ENCODE assay signal across 1 cellular context in the genomic region with DNA sequence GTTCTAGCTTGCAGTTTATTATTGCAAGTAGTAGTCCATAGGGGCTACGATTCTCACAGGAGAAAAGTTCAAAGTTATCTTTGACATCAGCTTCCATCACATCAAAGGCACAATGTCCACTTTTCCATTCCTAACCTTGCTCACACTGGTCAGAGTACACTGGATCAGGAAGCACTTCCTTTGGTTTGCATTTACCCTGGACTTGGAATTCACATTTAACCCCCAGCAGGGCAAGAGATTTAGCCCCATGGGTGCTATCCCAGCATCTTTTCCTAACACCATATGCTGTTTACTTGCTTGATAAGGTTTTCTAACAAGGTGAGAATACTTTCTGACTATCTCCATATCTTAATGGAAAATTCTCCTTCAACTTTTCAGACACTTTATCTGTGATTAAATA.
TF ChIP-seq lines count a peak whose summit lies in the region.

No MANE protein-coding gene starts in this region.

TF ChIP-seq in HepG2, 621 proteins besides CTCF, POLR2A, EP300 and RAD21 (continued from another document):
- TF ChIP-seq, protein P1, sequence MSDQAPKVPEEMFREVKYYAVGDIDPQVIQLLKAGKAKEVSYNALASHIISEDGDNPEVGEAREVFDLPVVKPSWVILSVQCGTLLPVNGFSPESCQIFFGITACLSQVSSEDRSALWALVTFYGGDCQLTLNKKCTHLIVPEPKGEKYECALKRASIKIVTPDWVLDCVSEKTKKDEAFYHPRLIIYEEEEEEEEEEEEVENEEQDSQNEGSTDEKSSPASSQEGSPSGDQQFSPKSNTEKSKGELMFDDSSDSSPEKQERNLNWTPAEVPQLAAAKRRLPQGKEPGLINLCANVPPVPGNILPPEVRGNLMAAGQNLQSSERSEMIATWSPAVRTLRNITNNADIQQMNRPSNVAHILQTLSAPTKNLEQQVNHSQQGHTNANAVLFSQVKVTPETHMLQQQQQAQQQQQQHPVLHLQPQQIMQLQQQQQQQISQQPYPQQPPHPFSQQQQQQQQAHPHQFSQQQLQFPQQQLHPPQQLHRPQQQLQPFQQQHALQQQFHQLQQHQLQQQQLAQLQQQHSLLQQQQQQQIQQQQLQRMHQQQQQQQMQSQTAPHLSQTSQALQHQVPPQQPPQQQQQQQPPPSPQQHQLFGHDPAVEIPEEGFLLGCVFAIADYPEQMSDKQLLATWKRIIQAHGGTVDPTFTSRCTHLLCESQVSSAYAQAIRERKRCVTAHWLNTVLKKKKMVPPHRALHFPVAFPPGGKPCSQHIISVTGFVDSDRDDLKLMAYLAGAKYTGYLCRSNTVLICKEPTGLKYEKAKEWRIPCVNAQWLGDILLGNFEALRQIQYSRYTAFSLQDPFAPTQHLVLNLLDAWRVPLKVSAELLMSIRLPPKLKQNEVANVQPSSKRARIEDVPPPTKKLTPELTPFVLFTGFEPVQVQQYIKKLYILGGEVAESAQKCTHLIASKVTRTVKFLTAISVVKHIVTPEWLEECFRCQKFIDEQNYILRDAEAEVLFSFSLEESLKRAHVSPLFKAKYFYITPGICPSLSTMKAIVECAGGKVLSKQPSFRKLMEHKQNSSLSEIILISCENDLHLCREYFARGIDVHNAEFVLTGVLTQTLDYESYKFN (CRISPR knock-in tag; conservative IDR thresholded peaks at IDR 0.05) = peak; percentile 37; the same call in 1 of the 2 replicates
- peak; percentile 94; the same call in 1 of the 2 replicates for TF ChIP-seq ZNF232 (CRISPR knock-in tag; IDR thresholded peaks at IDR 0.05; ENCODE audit: borderline replicate concordance)
- TF ChIP-seq ZNF546 (CRISPR knock-in tag; conservative IDR thresholded peaks at IDR 0.05) = no peak
- TF ChIP-seq ZNF652 (CRISPR knock-in tag; IDR thresholded peaks at IDR 0.05; ENCODE audit: borderline replicate concordance, low read depth) = peak; percentile 78; the same call in 1 of the 2 replicates
- TF ChIP-seq, protein P2, sequence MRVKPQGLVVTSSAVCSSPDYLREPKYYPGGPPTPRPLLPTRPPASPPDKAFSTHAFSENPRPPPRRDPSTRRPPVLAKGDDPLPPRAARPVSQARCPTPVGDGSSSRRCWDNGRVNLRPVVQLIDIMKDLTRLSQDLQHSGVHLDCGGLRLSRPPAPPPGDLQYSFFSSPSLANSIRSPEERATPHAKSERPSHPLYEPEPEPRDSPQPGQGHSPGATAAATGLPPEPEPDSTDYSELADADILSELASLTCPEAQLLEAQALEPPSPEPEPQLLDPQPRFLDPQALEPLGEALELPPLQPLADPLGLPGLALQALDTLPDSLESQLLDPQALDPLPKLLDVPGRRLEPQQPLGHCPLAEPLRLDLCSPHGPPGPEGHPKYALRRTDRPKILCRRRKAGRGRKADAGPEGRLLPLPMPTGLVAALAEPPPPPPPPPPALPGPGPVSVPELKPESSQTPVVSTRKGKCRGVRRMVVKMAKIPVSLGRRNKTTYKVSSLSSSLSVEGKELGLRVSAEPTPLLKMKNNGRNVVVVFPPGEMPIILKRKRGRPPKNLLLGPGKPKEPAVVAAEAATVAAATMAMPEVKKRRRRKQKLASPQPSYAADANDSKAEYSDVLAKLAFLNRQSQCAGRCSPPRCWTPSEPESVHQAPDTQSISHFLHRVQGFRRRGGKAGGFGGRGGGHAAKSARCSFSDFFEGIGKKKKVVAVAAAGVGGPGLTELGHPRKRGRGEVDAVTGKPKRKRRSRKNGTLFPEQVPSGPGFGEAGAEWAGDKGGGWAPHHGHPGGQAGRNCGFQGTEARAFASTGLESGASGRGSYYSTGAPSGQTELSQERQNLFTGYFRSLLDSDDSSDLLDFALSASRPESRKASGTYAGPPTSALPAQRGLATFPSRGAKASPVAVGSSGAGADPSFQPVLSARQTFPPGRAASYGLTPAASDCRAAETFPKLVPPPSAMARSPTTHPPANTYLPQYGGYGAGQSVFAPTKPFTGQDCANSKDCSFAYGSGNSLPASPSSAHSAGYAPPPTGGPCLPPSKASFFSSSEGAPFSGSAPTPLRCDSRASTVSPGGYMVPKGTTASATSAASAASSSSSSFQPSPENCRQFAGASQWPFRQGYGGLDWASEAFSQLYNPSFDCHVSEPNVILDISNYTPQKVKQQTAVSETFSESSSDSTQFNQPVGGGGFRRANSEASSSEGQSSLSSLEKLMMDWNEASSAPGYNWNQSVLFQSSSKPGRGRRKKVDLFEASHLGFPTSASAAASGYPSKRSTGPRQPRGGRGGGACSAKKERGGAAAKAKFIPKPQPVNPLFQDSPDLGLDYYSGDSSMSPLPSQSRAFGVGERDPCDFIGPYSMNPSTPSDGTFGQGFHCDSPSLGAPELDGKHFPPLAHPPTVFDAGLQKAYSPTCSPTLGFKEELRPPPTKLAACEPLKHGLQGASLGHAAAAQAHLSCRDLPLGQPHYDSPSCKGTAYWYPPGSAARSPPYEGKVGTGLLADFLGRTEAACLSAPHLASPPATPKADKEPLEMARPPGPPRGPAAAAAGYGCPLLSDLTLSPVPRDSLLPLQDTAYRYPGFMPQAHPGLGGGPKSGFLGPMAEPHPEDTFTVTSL (CRISPR knock-in tag; IDR thresholded peaks at IDR 0.05; ENCODE audit: borderline replicate concordance) = peak; percentile 45; the same call in 1 of the 2 replicates
- TF ChIP-seq MED1 (CRISPR knock-in tag; IDR thresholded peaks at IDR 0.05) = peak; percentile 17; the same call in 1 of the 2 replicates
- TF ChIP-seq GABPA (IDR thresholded peaks at IDR 0.05; ENCODE audit: low read depth, low read length) = no peak
- 0 out of 2 replicates have a peak, but pooled peaks have one; percentile 41 for TF ChIP-seq GABPA (CRISPR knock-in tag; IDR thresholded peaks at IDR 0.05; ENCODE audit: low read depth)
- no peak for TF ChIP-seq NR2F2 (IDR thresholded peaks at IDR 0.05; ENCODE audit: borderline replicate concordance, low read depth)
- peak; percentile 70; the same call in 1 of the 2 replicates for TF ChIP-seq ZBTB20 (CRISPR knock-in tag; IDR thresholded peaks at IDR 0.05; ENCODE audit: borderline replicate concordance, low read depth)
- 0 out of 2 replicates have a peak, but pooled peaks have one; percentile 8 for TF ChIP-seq HNF4G (IDR thresholded peaks at IDR 0.05; ENCODE audit: borderline replicate concordance, low read depth, low read length)
- TF ChIP-seq HNF4G (CRISPR knock-in tag; IDR thresholded peaks at IDR 0.05; ENCODE audit: borderline replicate concordance, low read depth) = no peak
- TF ChIP-seq TCF7 (IDR thresholded peaks at IDR 0.05; ENCODE audit: low read depth) = peak; percentile 28; the same call in 1 of the 2 replicates
- no peak for TF ChIP-seq SSRP1 (CRISPR knock-in tag; IDR thresholded peaks at IDR 0.05)
